In genomic region chr22:45450931-45451651, GRCh38 we compare ENCODE assay signal across 15 cellular contexts. TPM values are rescaled to one million over a fixed set of nuclear protein-coding genes. Genes with fewer than 3 reads are reported as not detected.
A peak's percentile ranks its signal among the peaks of the same experiment; 100 is the strongest.
DNase-seq lines count a peak whose midpoint lies in the region; ATAC-seq and TF ChIP-seq lines count a peak whose summit lies in the region.
"Had no signal": no experiment of that assay in that cellular context is flagged by ENCODE, and none has a peak within 500 bp of the region (broad histone marks: within the 10 kb centered on the region; RNA-seq: fewer than 3 reads in every experiment).

No MANE protein-coding gene starts in this region.

- H3K4me3 Mint-ChIP-seq in osteocyte (ENCODE audit: unreplicated experiment), result no peak overlapping the region
- no peak overlapping the region for H3K4me3 Mint-ChIP-seq in CD4-positive, alpha-beta T cell
- H3K4me3 Mint-ChIP-seq: activated T-helper 1 cell treated with anti-CD3 and anti-CD28 coated beads, Interleukin-12 subunit alpha, Interleukin-12 subunit beta, Interleukin-2, Interleukin-4 antibody, amounts not matched to agents 30 ng/mL and 10 ng/mL and 1 ng/mL, durations not matched to agents 14 hours and 24 hours and 36 hours had no signal

- peaks cover 51% of the 10 kb centered on the region for H3K4me1 Mint-ChIP-seq in osteocyte (ENCODE audit: unreplicated experiment)
- no peaks in the 10 kb centered on the region for H3K4me1 Mint-ChIP-seq in CD4-positive, alpha-beta T cell (ENCODE audit: low read depth)

- DNase-seq in Peyer's patch (no peak), fibroblast of pulmonary artery (ENCODE audit: low read depth) (peak; percentile 80), osteocyte (ENCODE audit: extremely low spot score, unreplicated experiment) (no peak), KBM-7 (no peak)
- no peak for DNase-seq in CD4-positive, alpha-beta T cell
- DNase-seq in NK-92 treated with Interleukin-12 subunit alpha and Interleukin-12 subunit beta, amount 100 ng/mL, for 24 hours (lab: John Stamatoyannopoulos, UW), result no peak
- DNase-seq: dorsolateral prefrontal cortex, NCI-H2227 treated with DMSO at 0.1 percent for 48 hours had no signal

- H3K27ac ChIP-seq in ACC112 (ENCODE audit: low read depth, low read length) (peak overlapping the region; percentile 43), Peyer's patch (peak overlapping the region; percentile 36 to 77 (median 50))
- no peak overlapping the region for H3K27ac ChIP-seq in CD4-positive, alpha-beta T cell (ENCODE audit: low read depth, low read length)
- H3K27ac ChIP-seq: A549, dorsolateral prefrontal cortex, VCaP had no signal

- no peaks in the 10 kb centered on the region for H3K9me3 Mint-ChIP-seq in osteocyte (ENCODE audit: unreplicated experiment)
- H3K9me3 Mint-ChIP-seq in CD4-positive, alpha-beta T cell, result no peaks in the 10 kb centered on the region
- H3K9me3 Mint-ChIP-seq: activated T-helper 1 cell treated with anti-CD3 and anti-CD28 coated beads, Interleukin-12 subunit alpha, Interleukin-12 subunit beta, Interleukin-2, Interleukin-4 antibody, amounts not matched to agents 30 ng/mL and 10 ng/mL and 1 ng/mL, durations not matched to agents 14 hours and 24 hours and 36 hours had no signal

- H3K27me3 ChIP-seq in ACC112 (ENCODE audit: insufficient read depth, low read length), result no peaks in the 10 kb centered on the region
- H3K27me3 ChIP-seq in Peyer's patch, result no peaks in the 10 kb centered on the region
- no peaks in the 10 kb centered on the region for H3K27me3 ChIP-seq in CD4-positive, alpha-beta T cell (ENCODE audit: control insufficient read depth, insufficient read depth, low read length)
- H3K27me3 ChIP-seq: dorsolateral prefrontal cortex had no signal

- no peaks in the 10 kb centered on the region for H3K36me3 Mint-ChIP-seq in osteocyte (ENCODE audit: unreplicated experiment)
- H3K36me3 Mint-ChIP-seq in CD4-positive, alpha-beta T cell (ENCODE audit: low read depth), result no peaks in the 10 kb centered on the region

- POLR2A ChIA-PET in CD4-positive, alpha-beta T cell (lab: Charles Lee), result no interaction called here

- no peak for TF ChIP-seq CTCF in Peyer's patch (IDR thresholded peaks at IDR 0.05)
- no peak for TF ChIP-seq CTCF in fibroblast of pulmonary artery (IDR thresholded peaks at IDR 0.05; ENCODE audit: low read length, missing control alignments)
- TF ChIP-seq CTCF in osteocyte (IDR thresholded peaks at IDR 0.05), result no peak
- TF ChIP-seq CTCF in CD4-positive, alpha-beta T cell (IDR thresholded peaks at IDR 0.05), result no peak

- H3K36me3 ChIP-seq in ACC112 (ENCODE audit: insufficient read depth, low read length) (no peaks in the 10 kb centered on the region), Peyer's patch (no peaks in the 10 kb centered on the region)

- no peaks in the 10 kb centered on the region for H3K9me3 ChIP-seq in Peyer's patch
- no peaks in the 10 kb centered on the region for H3K9me3 ChIP-seq in CD4-positive, alpha-beta T cell (ENCODE audit: control insufficient read depth, low read length)
- H3K9me3 ChIP-seq: A549 had no signal

- CTCF ChIA-PET in CD4-positive, alpha-beta T cell (lab: Charles Lee), result no interaction called here

- no peak for ATAC-seq in HG03039 (IDR thresholded peaks at IDR 0.05; ENCODE audit: unreplicated experiment)
- ATAC-seq in CD4-positive, alpha-beta T cell (ENCODE audit: poor library complexity), result no peak
- ATAC-seq: A549 had no signal

- H3K4me1 ChIP-seq in ACC112 (ENCODE audit: control insufficient read depth, insufficient read depth, low read length, unreplicated experiment), result no peaks in the 10 kb centered on the region
- no peaks in the 10 kb centered on the region for H3K4me1 ChIP-seq in Peyer's patch

- TF ChIP-seq POLR2A in Peyer's patch (IDR thresholded peaks at IDR 0.05), result no peak

- H2AFZ ChIP-seq in ACC112 (ENCODE audit: low read length, unreplicated experiment), result peak overlapping the region; percentile 75

- peak overlapping the region; percentile 67 for H3K27ac Mint-ChIP-seq in osteocyte (ENCODE audit: unreplicated experiment)
- no peak overlapping the region for H3K27ac Mint-ChIP-seq in CD4-positive, alpha-beta T cell
- H3K27ac Mint-ChIP-seq: activated T-helper 1 cell treated with anti-CD3 and anti-CD28 coated beads, Interleukin-12 subunit alpha, Interleukin-12 subunit beta, Interleukin-2, Interleukin-4 antibody, amounts not matched to agents 30 ng/mL and 10 ng/mL and 1 ng/mL, durations not matched to agents 14 hours and 24 hours and 36 hours had no signal

- no peak overlapping the region for H3K4me3 ChIP-seq in ACC112 (ENCODE audit: low read depth, low read length)
- no peak overlapping the region for H3K4me3 ChIP-seq in Peyer's patch
- no peak overlapping the region for H3K4me3 ChIP-seq in fibroblast of pulmonary artery (replicated peaks; ENCODE audit: low read depth, low read length)
- H3K4me3 ChIP-seq: A549, dorsolateral prefrontal cortex had no signal

- H3K79me2 ChIP-seq in ACC112 (ENCODE audit: control insufficient read depth, insufficient read depth, low read length, unreplicated experiment), result no peaks in the 10 kb centered on the region

- intact Hi-C loops in CD4-positive, alpha-beta T cell (cut with DNase I, micrococcal nuclease), result no loop called here

- in situ Hi-C loops in KBM-7 (cut with MboI; ENCODE audit: low pct_unique_long_range_greater_than_20kb, low sequenced_read_pairs), result no loop called here

- no peaks in the 10 kb centered on the region for H3K27me3 Mint-ChIP-seq in osteocyte (ENCODE audit: unreplicated experiment)
- H3K27me3 Mint-ChIP-seq in CD4-positive, alpha-beta T cell, result no peaks in the 10 kb centered on the region

RNA-seq across cellular contexts. Expression of gene RIBC2, which starts 37.6 kb away (rescaled TPM):
- total RNA-seq in Peyer's patch (10 to 100 TPM in 1 of 4 donors, under 1 TPM in 1, not detected in 2; 0.85 to 47.0 TPM), osteocyte (0.56 and 0.68 TPM in 2 replicates)
- total RNA-seq in CD4-positive, alpha-beta T cell, result under 1 TPM in 1 of 2 experiments, not detected in 1; 0.41 TPM

RNA-seq across cellular contexts. Expression of gene SMC1B, which starts 37.7 kb away (rescaled TPM):
- not detected for total RNA-seq in Peyer's patch
- not detected in 2 replicates for total RNA-seq in osteocyte
- not detected for total RNA-seq in CD4-positive, alpha-beta T cell
- total RNA-seq: G401, H1 had no signal

RNA-seq across cellular contexts. Expression of gene FBLN1, which starts 51.6 kb away (rescaled TPM):
- total RNA-seq in Peyer's patch (100 to 1,000 TPM in 3 of 4 donors, 10 to 100 TPM in 1; 29.8 to 162 (median 136) TPM), osteocyte (211 and 240 TPM in 2 replicates)
- total RNA-seq in CD4-positive, alpha-beta T cell, result not detected
- total RNA-seq: activated T-helper 1 cell treated with anti-CD3 and anti-CD28 coated beads, Interleukin-12 subunit alpha, Interleukin-12 subunit beta, Interleukin-2, Interleukin-4 antibody, amounts not matched to agents 30 ng/mL and 10 ng/mL and 1 ng/mL, durations not matched to agents 14 hours and 24 hours and 36 hours had no signal

Comparison
In these comparisons a context has a peak if more than half of its experiments do, and no peak if none do; other contexts are left out.
1. RNA of gene FBLN1, which starts 51.6 kb away (total RNA-seq): 211 to 240 TPM in osteocyte and 29.8 to 162 TPM in Peyer's patch; not detected in CD4-positive, alpha-beta T cell; every median in the first group is over 10 times any median in the second.